8 cellular contexts compared by ENCODE assay signal in the genomic region with DNA sequence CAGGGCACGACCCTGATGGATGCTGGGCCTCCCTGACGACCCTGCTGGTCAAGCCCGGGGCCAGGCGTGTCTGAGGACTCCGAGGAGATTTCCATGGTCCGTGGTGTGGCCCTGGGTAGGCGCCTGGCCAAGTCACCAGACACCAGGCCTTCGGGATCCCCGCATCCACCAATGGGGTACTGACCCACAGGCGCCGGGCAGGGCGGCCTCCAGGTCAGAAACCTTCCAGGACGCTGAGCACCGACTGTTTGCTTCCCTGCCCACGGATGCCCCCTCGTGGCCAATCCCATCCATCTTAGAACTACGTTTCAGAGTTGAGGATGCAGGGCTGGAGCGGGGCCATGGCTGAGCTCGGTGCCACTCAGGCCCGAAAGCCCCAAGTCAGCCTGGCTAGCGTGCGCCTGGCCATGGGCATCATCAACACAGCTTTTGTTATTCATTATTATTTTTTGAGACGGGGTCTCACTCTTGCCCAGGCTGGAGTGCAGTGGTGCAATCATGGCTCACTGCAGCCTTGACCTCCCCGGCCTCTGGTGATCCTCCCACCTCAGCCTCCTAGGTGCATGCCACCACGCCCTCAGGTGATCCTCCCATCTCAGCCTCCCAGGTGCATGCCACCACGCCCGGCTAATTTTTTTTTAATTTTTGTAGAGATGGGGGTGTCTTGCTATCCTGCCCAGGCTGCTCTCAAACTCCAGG. TPM values are rescaled to one million over a fixed set of nuclear protein-coding genes. Genes with fewer than 3 reads are reported as not detected.
DNase-seq lines count a peak whose midpoint lies in the region; ATAC-seq lines count a peak whose summit lies in the region.

No MANE protein-coding gene starts in this region.

- ATAC-seq in sciatic nerve (peak; percentile 88), HG03095 (IDR thresholded peaks at IDR 0.05; ENCODE audit: unreplicated experiment) (no peak), HG03439 (IDR thresholded peaks at IDR 0.05; ENCODE audit: unreplicated experiment) (no peak)

- intact Hi-C loops in sciatic nerve (cut with DNase I) = no loop called here

- DNase-seq in ELF-1 (ENCODE audit: low read depth, low spot score) = peak; percentile 79
- DNase-seq in Kasumi-1 (lab: John Stamatoyannopoulos, UW) = peak; percentile 9 to 25
- peak; percentile 72 for DNase-seq in SW480 (ENCODE audit: low spot score)
- peak; percentile 80 for DNase-seq in astrocyte of the hippocampus (ENCODE audit: low read depth, low spot score)
- DNase-seq in hypothalamus (lab: John Stamatoyannopoulos, UW) = peak in 49 of 51 donors; percentile 18 to 89 (median 73)
- peak; percentile 92 for DNase-seq in sciatic nerve (ENCODE audit: low spot score)

RNA-seq across cellular contexts. Expression of a gene that starts 7.1 kb away (rescaled TPM):
- 0.31 TPM for total RNA-seq in sciatic nerve

RNA-seq across cellular contexts. Expression of a gene that starts 49.2 kb away (rescaled TPM):
- 38.6 TPM for total RNA-seq in sciatic nerve

Comparison
In these comparisons a context has a peak if more than half of its experiments do, and no peak if none do; other contexts are left out.
1. DNase-seq: peak in every context shown above with its lines; median percentile 92 in sciatic nerve; 80 in astrocyte of the hippocampus; 79 in ELF-1; 73 in hypothalamus; 72 in SW480; 17 in Kasumi-1.